Comparison of ENCODE assay signal across 1 cellular context in the genomic region with DNA sequence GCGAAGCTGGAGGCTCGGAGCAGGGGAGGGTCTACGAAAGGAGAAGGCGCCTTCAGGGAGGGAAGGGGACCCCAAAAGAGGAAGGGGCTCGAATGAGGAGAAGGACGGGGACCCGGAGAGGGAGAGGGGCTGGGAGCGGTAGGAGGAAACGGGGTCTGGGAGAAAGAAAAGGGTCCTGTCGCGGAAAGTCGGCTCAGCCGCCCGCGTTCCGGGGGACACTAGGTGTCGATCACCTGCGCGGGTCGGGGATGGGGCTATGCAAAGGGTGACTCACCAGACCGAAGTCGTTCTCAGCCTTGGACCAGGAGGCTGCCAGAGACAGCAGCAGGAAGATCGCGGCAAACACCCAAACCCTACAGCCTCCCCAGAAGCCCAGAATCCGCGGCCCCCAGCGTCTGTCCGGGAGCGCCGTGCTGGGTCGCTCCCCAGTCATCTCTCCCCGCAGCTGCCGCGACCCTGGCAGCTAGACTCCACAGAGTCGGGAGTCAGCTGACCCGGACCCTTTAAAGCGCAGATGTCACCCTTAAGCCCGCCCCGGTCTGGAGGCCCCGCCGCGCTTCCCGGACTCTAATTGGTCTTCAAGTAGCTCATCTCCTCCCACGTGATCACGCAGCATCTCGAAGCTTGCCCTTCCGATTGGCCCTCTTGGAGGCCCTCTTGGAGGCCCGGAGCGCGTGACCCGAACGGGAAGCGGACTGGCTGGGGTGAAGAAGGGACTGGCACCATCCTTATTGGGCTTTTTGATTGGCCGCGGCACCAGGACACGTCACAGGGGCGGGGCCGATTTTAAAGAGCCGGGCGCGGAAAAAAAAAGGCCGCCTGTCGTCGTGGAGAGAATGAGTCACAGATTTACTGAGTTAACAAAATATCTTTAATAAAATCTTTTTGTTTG.
A peak's percentile ranks its signal among the peaks of the same experiment; 100 is the strongest.
TF ChIP-seq lines count a peak whose summit lies in the region.

Gene NEU1, minus strand, starts transcription at position 478 of the 892 bp plus-strand sequence. Its CDS starts 45 bp downstream, at position 433.

TF ChIP-seq in HepG2, 621 proteins besides CTCF, POLR2A, EP300 and RAD21 (continued from another document and continues in another):
- TF ChIP-seq, protein P1, sequence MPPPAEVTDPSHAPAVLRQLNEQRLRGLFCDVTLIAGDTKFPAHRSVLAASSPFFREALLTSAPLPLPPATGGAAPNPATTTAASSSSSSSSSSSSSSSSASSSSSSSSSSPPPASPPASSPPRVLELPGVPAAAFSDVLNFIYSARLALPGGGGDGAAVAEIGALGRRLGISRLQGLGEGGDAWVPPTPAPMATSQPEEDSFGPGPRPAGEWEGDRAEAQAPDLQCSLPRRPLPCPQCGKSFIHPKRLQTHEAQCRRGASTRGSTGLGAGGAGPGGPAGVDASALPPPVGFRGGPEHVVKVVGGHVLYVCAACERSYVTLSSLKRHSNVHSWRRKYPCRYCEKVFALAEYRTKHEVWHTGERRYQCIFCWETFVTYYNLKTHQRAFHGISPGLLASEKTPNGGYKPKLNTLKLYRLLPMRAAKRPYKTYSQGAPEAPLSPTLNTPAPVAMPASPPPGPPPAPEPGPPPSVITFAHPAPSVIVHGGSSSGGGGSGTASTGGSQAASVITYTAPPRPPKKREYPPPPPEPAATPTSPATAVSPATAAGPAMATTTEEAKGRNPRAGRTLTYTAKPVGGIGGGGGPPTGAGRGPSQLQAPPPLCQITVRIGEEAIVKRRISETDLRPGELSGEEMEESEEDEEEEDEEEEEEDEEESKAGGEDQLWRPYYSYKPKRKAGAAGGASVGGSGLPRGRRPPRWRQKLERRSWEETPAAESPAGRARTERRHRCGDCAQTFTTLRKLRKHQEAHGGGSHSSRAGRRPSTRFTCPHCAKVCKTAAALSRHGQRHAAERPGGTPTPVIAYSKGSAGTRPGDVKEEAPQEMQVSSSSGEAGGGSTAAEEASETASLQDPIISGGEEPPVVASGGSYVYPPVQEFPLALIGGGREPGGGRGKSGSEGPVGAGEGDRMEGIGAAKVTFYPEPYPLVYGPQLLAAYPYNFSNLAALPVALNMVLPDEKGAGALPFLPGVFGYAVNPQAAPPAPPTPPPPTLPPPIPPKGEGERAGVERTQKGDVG (CRISPR knock-in tag; IDR thresholded peaks at IDR 0.05; ENCODE audit: borderline replicate concordance), result no peak
- TF ChIP-seq ZNF564 (CRISPR knock-in tag; IDR thresholded peaks at IDR 0.05) (0 out of 2 replicates have a peak, but pooled peaks have one; percentile 7), ZMAT3 (CRISPR knock-in tag; conservative IDR thresholded peaks at IDR 0.05) (no peak), SPEN (CRISPR knock-in tag; IDR thresholded peaks at IDR 0.05; ENCODE audit: low read depth) (peak; percentile 87), THAP8 (CRISPR knock-in tag; IDR thresholded peaks at IDR 0.05; ENCODE audit: borderline replicate concordance) (peak; percentile 79; the same call in 1 of the 2 replicates), ZNF382 (CRISPR knock-in tag; IDR thresholded peaks at IDR 0.05; ENCODE audit: borderline replicate concordance) (no peak), ZNF234 (CRISPR knock-in tag; conservative IDR thresholded peaks at IDR 0.05) (no peak), PCBP2 (optimal IDR thresholded peaks at IDR 0.05; ENCODE audit: low read depth, low read length, poor library complexity, severe bottlenecking) (peak; percentile 21), ZNF235 (CRISPR knock-in tag; IDR thresholded peaks at IDR 0.05; ENCODE audit: borderline replicate concordance) (no peak; the same call in 1 of the 2 replicates), MEIS1 (CRISPR knock-in tag; IDR thresholded peaks at IDR 0.05; ENCODE audit: borderline replicate concordance) (peak; percentile 88; the same call in 1 of the 2 replicates), HNF4A (CRISPR knock-in tag; IDR thresholded peaks at IDR 0.05) (no peak), CENPBD1 (CRISPR knock-in tag; IDR thresholded peaks at IDR 0.05; ENCODE audit: borderline replicate concordance, low read depth) (no peak), ZNF101 (CRISPR knock-in tag; IDR thresholded peaks at IDR 0.05; ENCODE audit: borderline replicate concordance, low read depth) (no peak), JUND (CRISPR knock-in tag; IDR thresholded peaks at IDR 0.05) (no peak), GFI1 (CRISPR knock-in tag; IDR thresholded peaks at IDR 0.05; ENCODE audit: borderline replicate concordance) (no peak), SIX1 (CRISPR knock-in tag; IDR thresholded peaks at IDR 0.05; ENCODE audit: borderline replicate concordance) (peak; percentile 61; the same call in 1 of the 2 replicates), ZNF678 (CRISPR knock-in tag; IDR thresholded peaks at IDR 0.05) (no peak; the same call in 1 of the 2 replicates), DNMT1 (CRISPR knock-in tag; IDR thresholded peaks at IDR 0.05) (peak; percentile 88; the same call in 1 of the 2 replicates), ZNF232 (CRISPR knock-in tag; IDR thresholded peaks at IDR 0.05; ENCODE audit: borderline replicate concordance) (peak; percentile 82; the same call in 1 of the 2 replicates), ZNF333 (CRISPR knock-in tag; IDR thresholded peaks at IDR 0.05; ENCODE audit: borderline replicate concordance) (peak; percentile 37; the same call in 1 of the 2 replicates), SUZ12 (IDR thresholded peaks at IDR 0.05; ENCODE audit: low read depth, low read length) (no peak), NPAS2 (CRISPR knock-in tag; IDR thresholded peaks at IDR 0.05; ENCODE audit: borderline replicate concordance) (no peak), ISX (CRISPR knock-in tag; conservative IDR thresholded peaks at IDR 0.05) (no peak; the same call in 1 of the 2 replicates), ELF3 (CRISPR knock-in tag; IDR thresholded peaks at IDR 0.05) (peak; percentile 54; the same call in 1 of the 2 replicates), ZBTB26 (CRISPR knock-in tag; IDR thresholded peaks at IDR 0.05; ENCODE audit: borderline replicate concordance) (peak; percentile 81; the same call in 1 of the 2 replicates), GATAD2A (CRISPR knock-in tag; IDR thresholded peaks at IDR 0.05) (peak; percentile 75), KLF16 (CRISPR knock-in tag; IDR thresholded peaks at IDR 0.05) (peak in 1 of 2 experiments; percentile 98; a peak in 2 of 4 replicates), ZNF263 (CRISPR knock-in tag; IDR thresholded peaks at IDR 0.05) (0 out of 2 replicates have a peak, but pooled peaks have one; percentile 41), FOXO1 (CRISPR knock-in tag; IDR thresholded peaks at IDR 0.05) (peak; percentile 73), ZFP36L1 (CRISPR knock-in tag; IDR thresholded peaks at IDR 0.05) (peak; percentile 86; the same call in 1 of the 2 replicates), ZNF10 (CRISPR knock-in tag; IDR thresholded peaks at IDR 0.05; ENCODE audit: borderline replicate concordance, low read depth) (no peak), ZNF792 (CRISPR knock-in tag; IDR thresholded peaks at IDR 0.05) (peak; percentile 67), HDAC1 (CRISPR knock-in tag; IDR thresholded peaks at IDR 0.05) (peak; percentile 84), ZNF326 (CRISPR knock-in tag; IDR thresholded peaks at IDR 0.05; ENCODE audit: borderline replicate concordance) (no peak)
- TF ChIP-seq, protein P2, sequence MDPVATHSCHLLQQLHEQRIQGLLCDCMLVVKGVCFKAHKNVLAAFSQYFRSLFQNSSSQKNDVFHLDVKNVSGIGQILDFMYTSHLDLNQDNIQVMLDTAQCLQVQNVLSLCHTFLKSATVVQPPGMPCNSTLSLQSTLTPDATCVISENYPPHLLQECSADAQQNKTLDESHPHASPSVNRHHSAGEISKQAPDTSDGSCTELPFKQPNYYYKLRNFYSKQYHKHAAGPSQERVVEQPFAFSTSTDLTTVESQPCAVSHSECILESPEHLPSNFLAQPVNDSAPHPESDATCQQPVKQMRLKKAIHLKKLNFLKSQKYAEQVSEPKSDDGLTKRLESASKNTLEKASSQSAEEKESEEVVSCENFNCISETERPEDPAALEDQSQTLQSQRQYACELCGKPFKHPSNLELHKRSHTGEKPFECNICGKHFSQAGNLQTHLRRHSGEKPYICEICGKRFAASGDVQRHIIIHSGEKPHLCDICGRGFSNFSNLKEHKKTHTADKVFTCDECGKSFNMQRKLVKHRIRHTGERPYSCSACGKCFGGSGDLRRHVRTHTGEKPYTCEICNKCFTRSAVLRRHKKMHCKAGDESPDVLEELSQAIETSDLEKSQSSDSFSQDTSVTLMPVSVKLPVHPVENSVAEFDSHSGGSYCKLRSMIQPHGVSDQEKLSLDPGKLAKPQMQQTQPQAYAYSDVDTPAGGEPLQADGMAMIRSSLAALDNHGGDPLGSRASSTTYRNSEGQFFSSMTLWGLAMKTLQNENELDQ (CRISPR knock-in tag; IDR thresholded peaks at IDR 0.05; ENCODE audit: borderline replicate concordance), result peak; percentile 96; the same call in 1 of the 2 replicates
- TF ChIP-seq, protein P3, sequence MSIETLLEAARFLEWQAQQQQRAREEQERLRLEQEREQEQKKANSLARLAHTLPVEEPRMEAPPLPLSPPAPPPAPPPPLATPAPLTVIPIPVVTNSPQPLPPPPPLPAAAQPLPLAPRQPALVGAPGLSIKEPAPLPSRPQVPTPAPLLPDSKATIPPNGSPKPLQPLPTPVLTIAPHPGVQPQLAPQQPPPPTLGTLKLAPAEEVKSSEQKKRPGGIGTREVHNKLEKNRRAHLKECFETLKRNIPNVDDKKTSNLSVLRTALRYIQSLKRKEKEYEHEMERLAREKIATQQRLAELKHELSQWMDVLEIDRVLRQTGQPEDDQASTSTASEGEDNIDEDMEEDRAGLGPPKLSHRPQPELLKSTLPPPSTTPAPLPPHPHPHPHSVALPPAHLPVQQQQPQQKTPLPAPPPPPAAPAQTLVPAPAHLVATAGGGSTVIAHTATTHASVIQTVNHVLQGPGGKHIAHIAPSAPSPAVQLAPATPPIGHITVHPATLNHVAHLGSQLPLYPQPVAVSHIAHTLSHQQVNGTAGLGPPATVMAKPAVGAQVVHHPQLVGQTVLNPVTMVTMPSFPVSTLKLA (IDR thresholded peaks at IDR 0.05), result peak; percentile 78
- TF ChIP-seq, protein P4, sequence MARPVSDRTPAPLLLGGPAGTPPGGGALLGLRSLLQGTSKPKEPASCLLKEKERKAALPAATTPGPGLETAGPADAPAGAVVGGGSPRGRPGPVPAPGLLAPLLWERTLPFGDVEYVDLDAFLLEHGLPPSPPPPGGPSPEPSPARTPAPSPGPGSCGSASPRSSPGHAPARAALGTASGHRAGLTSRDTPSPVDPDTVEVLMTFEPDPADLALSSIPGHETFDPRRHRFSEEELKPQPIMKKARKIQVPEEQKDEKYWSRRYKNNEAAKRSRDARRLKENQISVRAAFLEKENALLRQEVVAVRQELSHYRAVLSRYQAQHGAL (CRISPR knock-in tag; IDR thresholded peaks at IDR 0.05; ENCODE audit: not compliant biosample characterization), result peak; percentile 32
- TF ChIP-seq, protein P5, sequence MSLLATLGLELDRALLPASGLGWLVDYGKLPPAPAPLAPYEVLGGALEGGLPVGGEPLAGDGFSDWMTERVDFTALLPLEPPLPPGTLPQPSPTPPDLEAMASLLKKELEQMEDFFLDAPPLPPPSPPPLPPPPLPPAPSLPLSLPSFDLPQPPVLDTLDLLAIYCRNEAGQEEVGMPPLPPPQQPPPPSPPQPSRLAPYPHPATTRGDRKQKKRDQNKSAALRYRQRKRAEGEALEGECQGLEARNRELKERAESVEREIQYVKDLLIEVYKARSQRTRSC (CRISPR knock-in tag; IDR thresholded peaks at IDR 0.05; ENCODE audit: low read depth), result no peak
- TF ChIP-seq, protein P6, sequence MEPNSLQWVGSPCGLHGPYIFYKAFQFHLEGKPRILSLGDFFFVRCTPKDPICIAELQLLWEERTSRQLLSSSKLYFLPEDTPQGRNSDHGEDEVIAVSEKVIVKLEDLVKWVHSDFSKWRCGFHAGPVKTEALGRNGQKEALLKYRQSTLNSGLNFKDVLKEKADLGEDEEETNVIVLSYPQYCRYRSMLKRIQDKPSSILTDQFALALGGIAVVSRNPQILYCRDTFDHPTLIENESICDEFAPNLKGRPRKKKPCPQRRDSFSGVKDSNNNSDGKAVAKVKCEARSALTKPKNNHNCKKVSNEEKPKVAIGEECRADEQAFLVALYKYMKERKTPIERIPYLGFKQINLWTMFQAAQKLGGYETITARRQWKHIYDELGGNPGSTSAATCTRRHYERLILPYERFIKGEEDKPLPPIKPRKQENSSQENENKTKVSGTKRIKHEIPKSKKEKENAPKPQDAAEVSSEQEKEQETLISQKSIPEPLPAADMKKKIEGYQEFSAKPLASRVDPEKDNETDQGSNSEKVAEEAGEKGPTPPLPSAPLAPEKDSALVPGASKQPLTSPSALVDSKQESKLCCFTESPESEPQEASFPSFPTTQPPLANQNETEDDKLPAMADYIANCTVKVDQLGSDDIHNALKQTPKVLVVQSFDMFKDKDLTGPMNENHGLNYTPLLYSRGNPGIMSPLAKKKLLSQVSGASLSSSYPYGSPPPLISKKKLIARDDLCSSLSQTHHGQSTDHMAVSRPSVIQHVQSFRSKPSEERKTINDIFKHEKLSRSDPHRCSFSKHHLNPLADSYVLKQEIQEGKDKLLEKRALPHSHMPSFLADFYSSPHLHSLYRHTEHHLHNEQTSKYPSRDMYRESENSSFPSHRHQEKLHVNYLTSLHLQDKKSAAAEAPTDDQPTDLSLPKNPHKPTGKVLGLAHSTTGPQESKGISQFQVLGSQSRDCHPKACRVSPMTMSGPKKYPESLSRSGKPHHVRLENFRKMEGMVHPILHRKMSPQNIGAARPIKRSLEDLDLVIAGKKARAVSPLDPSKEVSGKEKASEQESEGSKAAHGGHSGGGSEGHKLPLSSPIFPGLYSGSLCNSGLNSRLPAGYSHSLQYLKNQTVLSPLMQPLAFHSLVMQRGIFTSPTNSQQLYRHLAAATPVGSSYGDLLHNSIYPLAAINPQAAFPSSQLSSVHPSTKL (CRISPR knock-in tag; IDR thresholded peaks at IDR 0.05), result peak; percentile 62
